In genomic region chr1:6704746-6705145, GRCh38 we compare ENCODE assay signal across 22 cellular contexts.
"Had no signal": no experiment of that assay in that cellular context is flagged by ENCODE, and none has a peak within 500 bp of the region (broad histone marks: within the 10 kb centered on the region; RNA-seq: fewer than 3 reads in every experiment).

No MANE protein-coding gene starts in this region.

- H3K27me3 ChIP-seq: hepatocyte, spleen, upper lobe of right lung had no signal

- H3K9me2 ChIP-seq: SK-N-SH had no signal

- H3K36me3 ChIP-seq: lower lobe of right lung, spleen, thoracic aorta, upper lobe of right lung had no signal

- DNase-seq: activated CD4-positive, alpha-beta T cell treated with anti-CD3 and anti-CD28 coated beads, Interleukin-2, amount 50 U/mL, for 1 hour; activated CD8-positive, alpha-beta memory T cell treated with anti-CD3 and anti-CD28 coated beads for 24 hours; activated CD8-positive, alpha-beta memory T cell treated with anti-CD3 and anti-CD28 coated beads, Interleukin-2, amount 50 U/mL, for 4 hours; activated T-cell treated with anti-CD3 and anti-CD28 coated beads, Interleukin-2, amount 50 U/mL, for 24 hours; aorta; caudate nucleus; dermis blood vessel endothelial cell; effector CD8-positive, alpha-beta T cell; foreskin melanocyte; immature natural killer cell; lower lobe of right lung; mesendoderm; naive thymus-derived CD4-positive, alpha-beta T cell; nucleus accumbens; SK-N-SH; spleen; stimulated activated CD4-positive, alpha-beta T cell treated with anti-CD3 and anti-CD28 coated beads, Interleukin-4, amount 100 ng/mL, for 1 hour; stimulated activated naive CD4-positive, alpha-beta T cell; upper lobe of right lung had no signal

- H3K4me3 ChIP-seq: hepatocyte, lower lobe of right lung, spleen, thoracic aorta, upper lobe of right lung had no signal

- H3K9me3 ChIP-seq: lower lobe of right lung, SK-N-SH, spleen, thoracic aorta, upper lobe of right lung had no signal

- H3K27ac ChIP-seq: lower lobe of right lung, spleen, thoracic aorta, upper lobe of right lung, VCaP had no signal

- H3K9ac ChIP-seq: SK-N-SH had no signal

- H2AFZ ChIP-seq: hepatocyte had no signal

- H3K4me2 ChIP-seq: hepatocyte, SK-N-SH had no signal
